ENCODE assay signal across 15 cellular contexts in genomic region chr20:7195704-7196103, GRCh38.
A peak's percentile ranks its signal among the peaks of the same experiment; 100 is the strongest.
DNase-seq lines count a peak whose midpoint lies in the region; ATAC-seq lines count a peak whose summit lies in the region.
"Had no signal": no experiment of that assay in that cellular context is flagged by ENCODE, and none has a peak within 500 bp of the region (broad histone marks: within the 10 kb centered on the region; RNA-seq: fewer than 3 reads in every experiment).

No MANE protein-coding gene starts in this region.

- no peak overlapping the region for H2AK5ac ChIP-seq in mesendoderm (ENCODE audit: low read length)

- no peak overlapping the region for H4K5ac ChIP-seq in mesendoderm (ENCODE audit: low read length)

- no peak overlapping the region for H2BK5ac ChIP-seq in mesendoderm (ENCODE audit: low read length)

- no peaks in the 10 kb centered on the region for H3K79me2 ChIP-seq in mesendoderm (ENCODE audit: control insufficient read depth, insufficient read depth, low read length)

- no CpG with 5 or more reads among the region's 5 CpGs for WGBS in mesendoderm (ENCODE audit: extremely low coverage, insufficient coverage, low lambda C conversion rate)

- no peak for ATAC-seq in GM21447 (IDR thresholded peaks at IDR 0.05; ENCODE audit: unreplicated experiment)

- H2BK120ac ChIP-seq in mesendoderm (ENCODE audit: low read depth, low read length): no peak overlapping the region

- H4K8ac ChIP-seq in mesendoderm (ENCODE audit: low read depth, low read length): no peak overlapping the region

- H3K36me3 ChIP-seq in mesendoderm (ENCODE audit: control insufficient read depth, insufficient read depth, low read length): no peaks in the 10 kb centered on the region

- no peak overlapping the region for H3K23ac ChIP-seq in mesendoderm (ENCODE audit: low read length)

- H3K56ac ChIP-seq in mesendoderm (ENCODE audit: low read length): no peak overlapping the region

- H2BK15ac ChIP-seq in mesendoderm (replicated peaks; ENCODE audit: low read depth): no peak overlapping the region

- no peaks in the 10 kb centered on the region for H3K4me1 ChIP-seq in mesendoderm (ENCODE audit: control insufficient read depth, low read depth, low read length)

- no peak overlapping the region for H3K4me3 ChIP-seq in mesendoderm (ENCODE audit: low read length)

- no peak overlapping the region for H3K18ac ChIP-seq in mesendoderm (ENCODE audit: low read length)

- no peaks in the 10 kb centered on the region for H3K27me3 ChIP-seq in mesendoderm (ENCODE audit: insufficient read depth, low read length, poor library complexity)

- no peak overlapping the region for H3K4ac ChIP-seq in mesendoderm (ENCODE audit: low read depth, low read length)

- no peak overlapping the region for H3K4me2 ChIP-seq in mesendoderm (ENCODE audit: low read length)

- no peaks in the 10 kb centered on the region for H3K79me1 ChIP-seq in mesendoderm (ENCODE audit: low read length)

- no peak overlapping the region for H3K9ac ChIP-seq in mesendoderm (ENCODE audit: low read length)

- H3K27ac ChIP-seq in mesendoderm (ENCODE audit: low read depth, low read length): no peak overlapping the region
- H3K27ac ChIP-seq: C4-2B had no signal

- DNase-seq in Daoy (ENCODE audit: low read depth): peak; percentile 5
- peak; percentile 70 for DNase-seq in NCI-H226
- DNase-seq in dermis blood vessel endothelial cell: peak; percentile 48
- peak; percentile 10 for DNase-seq in mesendoderm
- no peak for DNase-seq in inferior parietal cortex (ENCODE audit: extremely low spot score)
- no peak for DNase-seq in ecto neural progenitor cell (ENCODE audit: low spot score)
- DNase-seq in SIG-M5 treated with dmso at 0.1 percent for 504 hours (lab: John Stamatoyannopoulos, UW; ENCODE audit: unreplicated experiment): no peak
- DNase-seq: anterior cingulate cortex; endodermal cell; HFFc6; NCI-H1694; NK-92 treated with Interleukin-12 subunit alpha and Interleukin-12 subunit beta, amount 100 ng/mL, for 24 hours; posterior cingulate gyrus had no signal

Comparison
In these comparisons a context has a peak if more than half of its experiments do, and no peak if none do; other contexts are left out.
1. DNase-seq: peak in Daoy (single experiment), NCI-H226 (single experiment), dermis blood vessel endothelial cell (single experiment) and mesendoderm (single experiment); none in inferior parietal cortex (single experiment), ecto neural progenitor cell (single experiment) and SIG-M5 treated with dmso at 0.1 percent for 504 hours (single experiment).